1 cellular context compared by ENCODE assay signal in the genomic region with DNA sequence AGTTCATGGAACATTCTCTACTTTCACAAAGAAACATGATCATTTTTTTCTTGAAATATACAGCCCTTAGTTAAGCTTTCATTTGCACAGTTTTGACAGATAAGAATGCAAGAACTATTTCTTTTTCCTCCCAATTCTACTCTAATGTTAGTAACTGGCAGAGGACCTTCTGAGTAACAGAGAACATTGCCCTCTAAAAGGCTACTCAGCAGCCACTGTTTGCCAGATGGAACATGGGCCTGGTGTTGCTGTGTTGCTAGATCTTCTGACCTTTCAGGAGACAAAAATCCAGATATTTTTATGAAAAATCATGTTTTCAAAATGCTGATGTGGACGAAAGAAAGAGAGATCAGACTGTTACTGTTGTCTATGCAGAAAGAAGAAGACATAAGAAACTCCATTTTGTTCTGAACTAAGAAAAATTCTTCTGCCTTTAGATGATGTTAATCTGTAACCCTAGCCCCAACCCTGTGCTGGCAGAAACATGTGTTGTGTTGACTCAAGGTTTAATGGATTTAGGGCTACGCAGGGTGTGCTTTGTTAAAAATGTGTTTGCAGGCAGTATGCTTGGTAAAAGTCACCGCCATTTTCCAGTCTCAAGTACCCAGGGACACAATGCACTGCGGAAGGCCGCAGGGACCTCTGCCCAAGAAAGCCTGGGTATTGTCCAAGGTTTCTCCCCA.
TF ChIP-seq lines count a peak whose summit lies in the region.

No MANE protein-coding gene starts in this region.

TF ChIP-seq in HepG2, 621 proteins besides CTCF, POLR2A, EP300 and RAD21 (continued from another document and continues in another):
- TF ChIP-seq HNF1B (CRISPR knock-in tag; IDR thresholded peaks at IDR 0.05): peak; percentile 16; the same call in 1 of the 2 replicates
- no peak for TF ChIP-seq ZNF121 (CRISPR knock-in tag; IDR thresholded peaks at IDR 0.05)
- no peak for TF ChIP-seq ZNF12 (CRISPR knock-in tag; IDR thresholded peaks at IDR 0.05)
- TF ChIP-seq MTA1 (CRISPR knock-in tag; IDR thresholded peaks at IDR 0.05; ENCODE audit: borderline replicate concordance): no peak
- TF ChIP-seq, protein P1, sequence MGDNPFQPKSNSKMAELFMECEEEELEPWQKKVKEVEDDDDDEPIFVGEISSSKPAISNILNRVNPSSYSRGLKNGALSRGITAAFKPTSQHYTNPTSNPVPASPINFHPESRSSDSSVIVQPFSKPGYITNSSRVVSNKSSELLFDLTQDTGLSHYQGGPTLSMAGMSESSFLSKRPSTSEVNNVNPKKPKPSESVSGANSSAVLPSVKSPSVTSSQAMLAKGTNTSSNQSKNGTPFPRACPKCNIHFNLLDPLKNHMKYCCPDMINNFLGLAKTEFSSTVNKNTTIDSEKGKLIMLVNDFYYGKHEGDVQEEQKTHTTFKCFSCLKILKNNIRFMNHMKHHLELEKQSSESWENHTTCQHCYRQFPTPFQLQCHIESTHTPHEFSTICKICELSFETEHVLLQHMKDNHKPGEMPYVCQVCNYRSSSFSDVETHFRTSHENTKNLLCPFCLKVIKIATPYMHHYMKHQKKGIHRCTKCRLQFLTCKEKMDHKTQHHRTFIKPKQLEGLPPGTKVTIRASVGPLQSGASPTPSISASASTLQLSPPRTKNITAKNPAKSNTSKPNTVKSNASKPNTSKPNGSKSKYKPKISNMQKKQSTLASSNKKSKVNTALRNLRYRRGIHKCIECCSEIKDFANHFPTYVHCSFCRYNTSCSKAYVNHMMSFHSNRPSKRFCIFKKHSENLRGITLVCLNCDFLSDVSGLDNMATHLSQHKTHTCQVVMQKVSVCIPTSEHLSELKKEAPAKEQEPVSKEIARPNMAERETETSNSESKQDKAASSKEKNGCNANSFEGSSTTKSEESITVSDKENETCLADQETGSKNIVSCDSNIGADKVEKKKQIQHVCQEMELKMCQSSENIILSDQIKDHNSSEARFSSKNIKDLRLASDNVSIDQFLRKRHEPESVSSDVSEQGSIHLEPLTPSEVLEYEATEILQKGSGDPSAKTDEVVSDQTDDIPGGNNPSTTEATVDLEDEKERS (CRISPR knock-in tag; IDR thresholded peaks at IDR 0.05): 0 out of 2 replicates have a peak, but pooled peaks have one; percentile 38
- no peak for TF ChIP-seq NFE2L1 (CRISPR knock-in tag; IDR thresholded peaks at IDR 0.05; ENCODE audit: borderline replicate concordance)
- 0 out of 2 replicates have a peak, but pooled peaks have one; percentile 7 for TF ChIP-seq TAF1 (CRISPR knock-in tag; IDR thresholded peaks at IDR 0.05)
- TF ChIP-seq CEBPG (CRISPR knock-in tag; IDR thresholded peaks at IDR 0.05): no peak
- no peak for TF ChIP-seq ZNF674 (CRISPR knock-in tag; IDR thresholded peaks at IDR 0.05; ENCODE audit: low read depth)
- 0 out of 2 replicates have a peak, but pooled peaks have one; percentile 24 for TF ChIP-seq FOXA3 (CRISPR knock-in tag; IDR thresholded peaks at IDR 0.05)
- TF ChIP-seq FOXO4 (CRISPR knock-in tag; conservative IDR thresholded peaks at IDR 0.05): no peak
- no peak for TF ChIP-seq ZNF615 (CRISPR knock-in tag; IDR thresholded peaks at IDR 0.05; ENCODE audit: borderline replicate concordance)
- peak; percentile 69; the same call in 1 of the 2 replicates for TF ChIP-seq ZNF275 (CRISPR knock-in tag; IDR thresholded peaks at IDR 0.05; ENCODE audit: borderline replicate concordance)
- no peak for TF ChIP-seq ZNF772 (CRISPR knock-in tag; IDR thresholded peaks at IDR 0.05)
- no peak for TF ChIP-seq ZNF850 (CRISPR knock-in tag; conservative IDR thresholded peaks at IDR 0.05)
- TF ChIP-seq, protein P2, sequence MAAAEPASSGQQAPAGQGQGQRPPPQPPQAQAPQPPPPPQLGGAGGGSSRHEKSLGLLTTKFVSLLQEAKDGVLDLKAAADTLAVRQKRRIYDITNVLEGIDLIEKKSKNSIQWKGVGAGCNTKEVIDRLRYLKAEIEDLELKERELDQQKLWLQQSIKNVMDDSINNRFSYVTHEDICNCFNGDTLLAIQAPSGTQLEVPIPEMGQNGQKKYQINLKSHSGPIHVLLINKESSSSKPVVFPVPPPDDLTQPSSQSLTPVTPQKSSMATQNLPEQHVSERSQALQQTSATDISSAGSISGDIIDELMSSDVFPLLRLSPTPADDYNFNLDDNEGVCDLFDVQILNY (CRISPR knock-in tag; conservative IDR thresholded peaks at IDR 0.05): no peak
- TF ChIP-seq KDM6A (CRISPR knock-in tag; IDR thresholded peaks at IDR 0.05; ENCODE audit: low read depth): 0 out of 2 replicates have a peak, but pooled peaks have one; percentile 41
- TF ChIP-seq SOX13 (IDR thresholded peaks at IDR 0.05): no peak
- TF ChIP-seq SOX13 (CRISPR knock-in tag; conservative IDR thresholded peaks at IDR 0.05 in 1 of 2, IDR thresholded peaks at IDR 0.05 in 1 of 2): peak in 1 of 2 experiments; percentile 65; a peak in 2 of 4 replicates
- peak; percentile 10; the same call in 1 of the 2 replicates for TF ChIP-seq SOX5 (CRISPR knock-in tag; IDR thresholded peaks at IDR 0.05; ENCODE audit: borderline replicate concordance)
- TF ChIP-seq, protein P3, sequence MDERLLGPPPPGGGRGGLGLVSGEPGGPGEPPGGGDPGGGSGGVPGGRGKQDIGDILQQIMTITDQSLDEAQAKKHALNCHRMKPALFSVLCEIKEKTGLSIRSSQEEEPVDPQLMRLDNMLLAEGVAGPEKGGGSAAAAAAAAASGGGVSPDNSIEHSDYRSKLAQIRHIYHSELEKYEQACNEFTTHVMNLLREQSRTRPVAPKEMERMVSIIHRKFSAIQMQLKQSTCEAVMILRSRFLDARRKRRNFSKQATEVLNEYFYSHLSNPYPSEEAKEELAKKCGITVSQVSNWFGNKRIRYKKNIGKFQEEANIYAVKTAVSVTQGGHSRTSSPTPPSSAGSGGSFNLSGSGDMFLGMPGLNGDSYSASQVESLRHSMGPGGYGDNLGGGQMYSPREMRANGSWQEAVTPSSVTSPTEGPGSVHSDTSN (CRISPR knock-in tag; IDR thresholded peaks at IDR 0.05): no peak
- no peak for TF ChIP-seq TEAD2 (CRISPR knock-in tag; IDR thresholded peaks at IDR 0.05)
- TF ChIP-seq HDAC1 (CRISPR knock-in tag; IDR thresholded peaks at IDR 0.05): no peak
- TF ChIP-seq HOXA3 (CRISPR knock-in tag; IDR thresholded peaks at IDR 0.05): peak; percentile 59
- TF ChIP-seq PITX1 (CRISPR knock-in tag; IDR thresholded peaks at IDR 0.05): peak; percentile 98
- TF ChIP-seq ZNF232 (CRISPR knock-in tag; IDR thresholded peaks at IDR 0.05; ENCODE audit: borderline replicate concordance): no peak; the same call in 1 of the 2 replicates
- peak; percentile 60; the same call in 1 of the 2 replicates for TF ChIP-seq YEATS4 (CRISPR knock-in tag; IDR thresholded peaks at IDR 0.05; ENCODE audit: borderline replicate concordance)
- peak; percentile 29; the same call in 1 of the 2 replicates for TF ChIP-seq ZNF317 (CRISPR knock-in tag; IDR thresholded peaks at IDR 0.05)
- TF ChIP-seq ATF3 (CRISPR knock-in tag; IDR thresholded peaks at IDR 0.05): no peak
- no peak for TF ChIP-seq HHEX (CRISPR knock-in tag; IDR thresholded peaks at IDR 0.05)
- no peak for TF ChIP-seq ZHX1 (CRISPR knock-in tag; IDR thresholded peaks at IDR 0.05; ENCODE audit: low read depth)
- TF ChIP-seq, protein P4, sequence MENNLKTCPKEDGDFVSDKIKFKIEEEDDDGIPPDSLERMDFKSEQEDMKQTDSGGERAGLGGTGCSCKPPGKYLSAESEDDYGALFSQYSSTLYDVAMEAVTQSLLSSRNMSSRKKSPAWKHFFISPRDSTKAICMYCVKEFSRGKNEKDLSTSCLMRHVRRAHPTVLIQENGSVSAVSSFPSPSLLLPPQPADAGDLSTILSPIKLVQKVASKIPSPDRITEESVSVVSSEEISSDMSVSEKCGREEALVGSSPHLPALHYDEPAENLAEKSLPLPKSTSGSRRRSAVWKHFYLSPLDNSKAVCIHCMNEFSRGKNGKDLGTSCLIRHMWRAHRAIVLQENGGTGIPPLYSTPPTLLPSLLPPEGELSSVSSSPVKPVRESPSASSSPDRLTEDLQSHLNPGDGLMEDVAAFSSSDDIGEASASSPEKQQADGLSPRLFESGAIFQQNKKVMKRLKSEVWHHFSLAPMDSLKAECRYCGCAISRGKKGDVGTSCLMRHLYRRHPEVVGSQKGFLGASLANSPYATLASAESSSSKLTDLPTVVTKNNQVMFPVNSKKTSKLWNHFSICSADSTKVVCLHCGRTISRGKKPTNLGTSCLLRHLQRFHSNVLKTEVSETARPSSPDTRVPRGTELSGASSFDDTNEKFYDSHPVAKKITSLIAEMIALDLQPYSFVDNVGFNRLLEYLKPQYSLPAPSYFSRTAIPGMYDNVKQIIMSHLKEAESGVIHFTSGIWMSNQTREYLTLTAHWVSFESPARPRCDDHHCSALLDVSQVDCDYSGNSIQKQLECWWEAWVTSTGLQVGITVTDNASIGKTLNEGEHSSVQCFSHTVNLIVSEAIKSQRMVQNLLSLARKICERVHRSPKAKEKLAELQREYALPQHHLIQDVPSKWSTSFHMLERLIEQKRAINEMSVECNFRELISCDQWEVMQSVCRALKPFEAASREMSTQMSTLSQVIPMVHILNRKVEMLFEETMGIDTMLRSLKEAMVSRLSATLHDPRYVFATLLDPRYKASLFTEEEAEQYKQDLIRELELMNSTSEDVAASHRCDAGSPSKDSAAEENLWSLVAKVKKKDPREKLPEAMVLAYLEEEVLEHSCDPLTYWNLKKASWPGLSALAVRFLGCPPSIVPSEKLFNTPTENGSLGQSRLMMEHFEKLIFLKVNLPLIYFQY (CRISPR knock-in tag; IDR thresholded peaks at IDR 0.05; ENCODE audit: borderline replicate concordance): no peak
- TF ChIP-seq ZBTB7A (CRISPR knock-in tag; IDR thresholded peaks at IDR 0.05): no peak
- peak; percentile 31; the same call in 1 of the 2 replicates for TF ChIP-seq JUN (CRISPR knock-in tag; IDR thresholded peaks at IDR 0.05)
- no peak for TF ChIP-seq ZNF569 (CRISPR knock-in tag; IDR thresholded peaks at IDR 0.05; ENCODE audit: borderline replicate concordance)
- no peak for TF ChIP-seq MAF1 (CRISPR knock-in tag; IDR thresholded peaks at IDR 0.05; ENCODE audit: borderline replicate concordance)
- no peak for TF ChIP-seq NCOR1 (IDR thresholded peaks at IDR 0.05; ENCODE audit: borderline replicate concordance, low read length)
- TF ChIP-seq, protein P5, sequence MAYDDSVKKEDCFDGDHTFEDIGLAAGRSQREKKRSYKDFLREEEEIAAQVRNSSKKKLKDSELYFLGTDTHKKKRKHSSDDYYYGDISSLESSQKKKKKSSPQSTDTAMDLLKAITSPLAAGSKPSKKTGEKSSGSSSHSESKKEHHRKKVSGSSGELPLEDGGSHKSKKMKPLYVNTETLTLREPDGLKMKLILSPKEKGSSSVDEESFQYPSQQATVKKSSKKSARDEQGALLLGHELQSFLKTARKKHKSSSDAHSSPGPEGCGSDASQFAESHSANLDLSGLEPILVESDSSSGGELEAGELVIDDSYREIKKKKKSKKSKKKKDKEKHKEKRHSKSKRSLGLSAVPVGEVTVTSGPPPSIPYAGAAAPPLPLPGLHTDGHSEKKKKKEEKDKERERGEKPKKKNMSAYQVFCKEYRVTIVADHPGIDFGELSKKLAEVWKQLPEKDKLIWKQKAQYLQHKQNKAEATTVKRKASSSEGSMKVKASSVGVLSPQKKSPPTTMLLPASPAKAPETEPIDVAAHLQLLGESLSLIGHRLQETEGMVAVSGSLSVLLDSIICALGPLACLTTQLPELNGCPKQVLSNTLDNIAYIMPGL (CRISPR knock-in tag; IDR thresholded peaks at IDR 0.05; ENCODE audit: borderline replicate concordance in 1 of 2, low read depth in 1 of 2): peak; percentile 26 to 38; a peak in 1 of 4 replicates
- TF ChIP-seq NBN (conservative IDR thresholded peaks at IDR 0.05): no peak
- no peak for TF ChIP-seq ETV6 (CRISPR knock-in tag; conservative IDR thresholded peaks at IDR 0.05)
